ENCODE assay signal across 8 cellular contexts in the genomic region with DNA sequence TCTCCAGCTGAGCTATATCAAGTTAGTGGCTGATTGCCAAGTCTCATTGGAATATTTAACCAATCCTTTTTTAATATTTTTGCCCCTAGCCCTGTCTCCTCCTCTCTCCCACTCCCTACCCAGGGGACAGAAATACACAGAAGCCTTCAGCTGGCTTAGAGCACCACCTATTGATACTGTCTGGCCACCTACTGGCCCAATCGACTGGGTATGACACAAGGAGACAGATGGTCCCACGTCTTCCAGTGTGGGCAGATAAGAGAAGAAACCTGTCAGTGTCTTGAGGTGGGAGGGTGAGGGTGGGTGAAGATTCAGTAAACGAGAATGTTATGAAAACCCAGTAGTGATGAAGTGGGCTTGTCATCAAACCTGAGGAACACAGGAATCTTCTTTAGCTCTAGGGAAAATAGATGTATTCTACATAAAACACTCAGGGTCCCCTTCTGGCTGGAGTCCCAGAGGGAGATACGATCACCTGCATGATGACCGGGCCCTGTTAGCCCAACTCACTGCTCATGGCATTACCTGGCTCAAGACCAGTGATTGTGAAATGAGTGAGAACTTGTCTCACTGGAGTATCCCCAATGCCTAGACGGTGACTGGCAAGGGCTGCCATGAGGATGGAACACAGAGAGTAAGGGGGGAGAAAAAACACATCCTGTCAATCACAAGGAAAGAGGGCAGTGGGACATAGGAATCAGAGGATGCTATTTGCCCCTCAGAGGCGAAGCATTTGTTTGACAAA. TPM values are rescaled to one million over a fixed set of nuclear protein-coding genes. Genes with fewer than 3 reads are reported as not detected.
DNase-seq lines count a peak whose midpoint lies in the region; ATAC-seq and TF ChIP-seq lines count a peak whose summit lies in the region.

No MANE protein-coding gene starts in this region.

- no peak overlapping the region for H3K27ac Mint-ChIP-seq in activated naive CD4-positive, alpha-beta T cell treated with anti-CD3 and anti-CD28 coated beads, Interleukin-2, amount 50 U/mL, for 72 hours

- TF ChIP-seq CTCF in breast epithelium (IDR thresholded peaks at IDR 0.05) (peak in 2 of 3 donors; percentile 51 to 53), uterus (IDR thresholded peaks at IDR 0.05) (peak; percentile 69 to 89 (median 80))

- no peak for TF ChIP-seq POLR2A in breast epithelium (IDR thresholded peaks at IDR 0.05)
- no peak for TF ChIP-seq POLR2A in uterus (IDR thresholded peaks at IDR 0.05)

- intact Hi-C loops in breast epithelium (cut with DNase I; ENCODE audit: low total_unique reads) = no loop called here
- intact Hi-C loops in uterus (cut with DNase I; ENCODE audit: low total_unique reads) = loop anchor here (2.0 to 10.0 kb wide), 3 partner anchors 174 to 344 kb away; no protein-coding TSS in a partner anchor

- H3K4me3 ChIP-seq in breast epithelium = no peak overlapping the region
- no peak overlapping the region for H3K4me3 ChIP-seq in uterus

- ATAC-seq in activated naive CD4-positive, alpha-beta T cell treated with anti-CD3 and anti-CD28 coated beads, Interleukin-2, amount 50 U/mL, for 72 hours = peak; percentile 46 to 69
- ATAC-seq in GM21717 (IDR thresholded peaks at IDR 0.05; ENCODE audit: unreplicated experiment) (no peak), GM19397 (IDR thresholded peaks at IDR 0.05; ENCODE audit: unreplicated experiment) (no peak)

- no peaks in the 10 kb centered on the region for H3K36me3 ChIP-seq in breast epithelium
- H3K36me3 ChIP-seq in uterus = no peaks in the 10 kb centered on the region

- H3K9me3 ChIP-seq in breast epithelium (no peaks in the 10 kb centered on the region), uterus (no peaks in the 10 kb centered on the region)

- no peak for DNase-seq in activated naive CD4-positive, alpha-beta T cell treated with anti-CD3 and anti-CD28 coated beads, Interleukin-2, amount 50 U/mL, for 72 hours (ENCODE audit: low spot score in 2 of 2)
- no peak for DNase-seq in activated naive CD4-positive, alpha-beta T cell (lab: John Stamatoyannopoulos, UW)
- peak; percentile 68 for DNase-seq in NCI-H2171 (lab: John Stamatoyannopoulos, UW)
- DNase-seq in breast epithelium (ENCODE audit: low spot score in 2 of 2) = no peak
- peak; percentile 49 for DNase-seq in left kidney (ENCODE audit: low read depth, low spot score)
- peak; percentile 51 to 68 for DNase-seq in uterus

- H3K36me3 Mint-ChIP-seq in activated naive CD4-positive, alpha-beta T cell treated with anti-CD3 and anti-CD28 coated beads, Interleukin-2, amount 50 U/mL, for 72 hours = peaks cover 6 to 7% of the 10 kb centered on the region in 2 donors

- H3K9me3 Mint-ChIP-seq in activated naive CD4-positive, alpha-beta T cell treated with anti-CD3 and anti-CD28 coated beads, Interleukin-2, amount 50 U/mL, for 72 hours = no peaks in the 10 kb centered on the region

- H3K27ac ChIP-seq in breast epithelium = no peak overlapping the region
- peak overlapping the region; percentile 40 to 42 for H3K27ac ChIP-seq in uterus

- no peaks in the 10 kb centered on the region for H3K27me3 ChIP-seq in breast epithelium
- H3K27me3 ChIP-seq in uterus = no peaks in the 10 kb centered on the region

- H3K4me1 ChIP-seq in breast epithelium = no peaks in the 10 kb centered on the region
- H3K4me1 ChIP-seq in uterus = no peaks in the 10 kb centered on the region

RNA-seq across cellular contexts. Expression of a gene that starts 26.7 kb away (rescaled TPM):
- total RNA-seq in activated naive CD4-positive, alpha-beta T cell treated with anti-CD3 and anti-CD28 coated beads, Interleukin-2, amount 50 U/mL, for 72 hours = 10 to 100 TPM; 32.8 to 38.8 TPM
- total RNA-seq in breast epithelium (10 to 100 TPM; 12.4 to 19.4 (median 13.1) TPM), uterus (10 to 100 TPM; 10.9 to 38.8 (median 17.7) TPM)

RNA-seq across cellular contexts. Expression of a gene that starts 27.1 kb away (rescaled TPM):
- total RNA-seq in activated naive CD4-positive, alpha-beta T cell treated with anti-CD3 and anti-CD28 coated beads, Interleukin-2, amount 50 U/mL, for 72 hours = 100 to 1,000 TPM; 193 to 230 TPM
- total RNA-seq in breast epithelium (100 to 1,000 TPM in 1 of 3 donors, 10 to 100 TPM in 2; 70.1 to 126 (median 99.1) TPM), uterus (100 to 1,000 TPM in 2 of 4 donors, 10 to 100 TPM in 2; 87.9 to 160 (median 103) TPM)

Comparison
In these comparisons a context has a peak if more than half of its experiments do, and no peak if none do; other contexts are left out.
1. ATAC-seq: peak in activated naive CD4-positive, alpha-beta T cell treated with anti-CD3 and anti-CD28 coated beads, Interleukin-2, amount 50 U/mL, for 72 hours (2 of 2); none in GM21717 (single experiment) and GM19397 (single experiment).
2. DNase-seq: peak in NCI-H2171 (single experiment), left kidney (single experiment) and uterus (2 of 2); none in activated naive CD4-positive, alpha-beta T cell treated with anti-CD3 and anti-CD28 coated beads, Interleukin-2, amount 50 U/mL, for 72 hours (0 of 2), activated naive CD4-positive, alpha-beta T cell (0 of 4) and breast epithelium (0 of 2).
3. H3K27ac ChIP-seq: peak in uterus (2 of 2); none in breast epithelium (0 of 2).